ENCODE assay signal across 22 cellular contexts in the genomic region with DNA sequence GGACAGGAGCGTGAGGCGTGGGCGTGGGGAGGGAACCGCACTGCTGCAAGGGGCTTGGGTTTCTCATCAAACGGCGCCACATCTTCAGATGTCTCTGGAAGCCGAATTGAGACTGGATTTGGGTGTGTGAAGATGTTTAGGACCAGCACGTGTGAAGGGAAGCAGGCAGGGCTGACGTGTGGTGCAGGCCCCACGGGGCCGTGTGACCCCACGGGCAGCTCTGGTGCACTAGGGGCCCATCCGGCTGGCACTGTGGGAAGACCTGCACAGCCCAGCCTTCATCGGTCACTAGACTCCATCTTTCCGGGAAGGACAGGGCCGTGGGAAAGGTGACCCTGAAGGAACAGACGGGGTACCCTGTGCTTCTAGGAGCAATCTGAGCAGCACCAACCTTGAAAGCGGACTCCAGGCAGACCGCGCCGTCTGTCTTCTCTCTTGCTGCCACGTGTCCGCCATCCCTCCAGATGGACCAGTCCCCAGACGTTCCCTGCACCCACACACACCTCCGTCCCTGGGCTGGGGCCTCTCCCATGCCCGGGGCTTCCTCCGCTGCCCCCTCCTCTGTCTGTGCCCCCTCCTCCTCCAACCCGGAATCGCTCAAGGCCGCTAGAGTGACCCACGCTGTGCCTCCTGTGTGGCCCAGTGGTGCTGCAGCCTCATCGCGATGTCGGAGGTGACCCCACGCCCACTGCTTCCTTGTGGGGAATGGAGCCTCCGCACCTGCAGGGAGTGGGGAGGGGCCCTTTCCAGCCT. TPM values are rescaled to one million over a fixed set of nuclear protein-coding genes. Genes with fewer than 3 reads are reported as not detected.
DNase-seq lines count a peak whose midpoint lies in the region; ATAC-seq and TF ChIP-seq lines count a peak whose summit lies in the region.
"Had no signal": no experiment of that assay in that cellular context is flagged by ENCODE, and none has a peak within 500 bp of the region (broad histone marks: within the 10 kb centered on the region; RNA-seq: fewer than 3 reads in every experiment).

No MANE protein-coding gene starts in this region.

- peaks cover 16% of the 10 kb centered on the region for H3K4me1 Mint-ChIP-seq in activated naive CD8-positive, alpha-beta T cell treated with anti-CD3 and anti-CD28 coated beads, Interleukin-2, amount 50 U/mL, for 24 hours
- peaks cover 42% of the 10 kb centered on the region for H3K4me1 Mint-ChIP-seq in stimulated activated memory B cell treated with anti-CD40 and anti-IgM and Interleukin-4, amounts not matched to agents 10 μg/mL and 1 μg/mL and 100 μg/mL, for 72 hours

- DNase-seq in stimulated activated CD4-positive, alpha-beta T cell treated with anti-CD3 and anti-CD28 coated beads, Interleukin-12 subunit alpha, Interleukin-12 subunit beta, amount 100 ng/mL, for 48 hours (ENCODE audit: low read depth in 2 of 3, low spot score in 1 of 3), result peak in 2 of 3 donors; percentile 19 to 21
- DNase-seq in stimulated activated CD4-positive, alpha-beta T cell treated with anti-CD3 and anti-CD28 coated beads, Interleukin-1b, Interleukin-23, amount 100 ng/mL, for 48 hours, result no peak
- DNase-seq in NAMALWA (ENCODE audit: low spot score) (peak; percentile 48), superior temporal gyrus (ENCODE audit: extremely low spot score) (no peak), gastrocnemius medialis (no peak)
- DNase-seq in activated naive CD8-positive, alpha-beta T cell treated with anti-CD3 and anti-CD28 coated beads, Interleukin-2, amount 50 U/mL, for 24 hours, result peak; percentile 47
- DNase-seq: DMS79, natural killer cell, NCI-H1092, NCI-H526 treated with DMSO at 0.1 percent for 48 hours had no signal

- H3K36me3 Mint-ChIP-seq in activated naive CD8-positive, alpha-beta T cell treated with anti-CD3 and anti-CD28 coated beads, Interleukin-2, amount 50 U/mL, for 24 hours (ENCODE audit: low read depth), result peaks cover 5% of the 10 kb centered on the region
- no peaks in the 10 kb centered on the region for H3K36me3 Mint-ChIP-seq in stimulated activated memory B cell treated with anti-CD40 and anti-IgM and Interleukin-4, amounts not matched to agents 10 μg/mL and 1 μg/mL and 100 μg/mL, for 72 hours
- H3K36me3 Mint-ChIP-seq: natural killer cell had no signal

- intact Hi-C loops in gastrocnemius medialis (cut with DNase I; ENCODE audit: low total_unique reads), result no loop called here

- no peak for TF ChIP-seq POLR2A in gastrocnemius medialis (IDR thresholded peaks at IDR 0.05)

- H3K9me3 ChIP-seq in gastrocnemius medialis, result peaks cover 0 to 15% (median 0%) of the 10 kb centered on the region in 3 donors
- H3K9me3 ChIP-seq: prostate gland had no signal

- H3K27ac Mint-ChIP-seq in activated naive CD8-positive, alpha-beta T cell treated with anti-CD3 and anti-CD28 coated beads, Interleukin-2, amount 50 U/mL, for 24 hours, result no peak overlapping the region
- no peak overlapping the region for H3K27ac Mint-ChIP-seq in stimulated activated memory B cell treated with anti-CD40 and anti-IgM and Interleukin-4, amounts not matched to agents 10 μg/mL and 1 μg/mL and 100 μg/mL, for 72 hours
- H3K27ac Mint-ChIP-seq: natural killer cell had no signal

- no peak overlapping the region for H3K27ac ChIP-seq in gastrocnemius medialis
- H3K27ac ChIP-seq: breast epithelium, KMS-11, prostate gland, SJSA1, upper lobe of left lung had no signal

- peaks cover 22% of the 10 kb centered on the region for H3K27me3 Mint-ChIP-seq in activated naive CD8-positive, alpha-beta T cell treated with anti-CD3 and anti-CD28 coated beads, Interleukin-2, amount 50 U/mL, for 24 hours
- peaks cover 47% of the 10 kb centered on the region for H3K27me3 Mint-ChIP-seq in stimulated activated memory B cell treated with anti-CD40 and anti-IgM and Interleukin-4, amounts not matched to agents 10 μg/mL and 1 μg/mL and 100 μg/mL, for 72 hours

- peaks cover 34 to 63% (median 41%) of the 10 kb centered on the region in 3 donors for H3K27me3 ChIP-seq in gastrocnemius medialis

- H3K4me1 ChIP-seq in gastrocnemius medialis, result no peaks in the 10 kb centered on the region
- H3K4me1 ChIP-seq: breast epithelium, HAP-1, prostate gland, SJSA1 had no signal

- peaks cover 9% of the 10 kb centered on the region for H3K9me3 Mint-ChIP-seq in activated naive CD8-positive, alpha-beta T cell treated with anti-CD3 and anti-CD28 coated beads, Interleukin-2, amount 50 U/mL, for 24 hours
- H3K9me3 Mint-ChIP-seq in stimulated activated memory B cell treated with anti-CD40 and anti-IgM and Interleukin-4, amounts not matched to agents 10 μg/mL and 1 μg/mL and 100 μg/mL, for 72 hours, result peaks cover 9% of the 10 kb centered on the region

- H3K4me3 ChIP-seq in gastrocnemius medialis, result no peak overlapping the region
- H3K4me3 ChIP-seq: breast epithelium, HAP-1, prostate gland, SJSA1, upper lobe of left lung had no signal

- no peak overlapping the region for H3K4me3 Mint-ChIP-seq in activated naive CD8-positive, alpha-beta T cell treated with anti-CD3 and anti-CD28 coated beads, Interleukin-2, amount 50 U/mL, for 24 hours
- no peak overlapping the region for H3K4me3 Mint-ChIP-seq in stimulated activated memory B cell treated with anti-CD40 and anti-IgM and Interleukin-4, amounts not matched to agents 10 μg/mL and 1 μg/mL and 100 μg/mL, for 72 hours
- H3K4me3 Mint-ChIP-seq: natural killer cell had no signal

- in situ Hi-C loops in gastrocnemius medialis (cut with MboI; ENCODE audit: low sequenced_read_pairs in 4 of 4), result no loop called here

- no peak for TF ChIP-seq CTCF in gastrocnemius medialis (IDR thresholded peaks at IDR 0.05 in 4 of 5, conservative IDR thresholded peaks at IDR 0.05 in 1 of 5)

- no peak for ATAC-seq in activated naive CD8-positive, alpha-beta T cell treated with anti-CD3 and anti-CD28 coated beads, Interleukin-2, amount 50 U/mL, for 24 hours
- ATAC-seq in stimulated activated memory B cell treated with anti-CD40 and anti-IgM and Interleukin-4, amounts not matched to agents 10 μg/mL and 1 μg/mL and 100 μg/mL, for 72 hours, result peak; percentile 34
- no peak for ATAC-seq in HG03135 (IDR thresholded peaks at IDR 0.05; ENCODE audit: unreplicated experiment)
- ATAC-seq in gastrocnemius medialis, result no peak
- ATAC-seq: esophagus mucosa, natural killer cell had no signal

- no peaks in the 10 kb centered on the region for H3K36me3 ChIP-seq in gastrocnemius medialis
- H3K36me3 ChIP-seq: breast epithelium, HAP-1, prostate gland, SJSA1, upper lobe of left lung had no signal

RNA-seq across cellular contexts. Expression of gene CBFA2T3, which starts 23.4 kb away (rescaled TPM):
- 1 to 10 TPM in 3 of 4 donors, under 1 TPM in 1; 0.95 to 7.3 (median 3.3) TPM for total RNA-seq in gastrocnemius medialis
- total RNA-seq: activated CD8-positive, alpha-beta memory T cell treated with anti-CD3 and anti-CD28 coated beads for 36 hours; dermis microvascular lymphatic vessel endothelial cell; lung microvascular endothelial cell; SJSA1 had no signal

Comparison
In these comparisons a context has a peak if more than half of its experiments do, and no peak if none do; other contexts are left out.
1. DNase-seq: peak in stimulated activated CD4-positive, alpha-beta T cell treated with anti-CD3 and anti-CD28 coated beads, Interleukin-12 subunit alpha, Interleukin-12 subunit beta, amount 100 ng/mL, for 48 hours (2 of 3), NAMALWA (single experiment) and activated naive CD8-positive, alpha-beta T cell treated with anti-CD3 and anti-CD28 coated beads, Interleukin-2, amount 50 U/mL, for 24 hours (single experiment); none in stimulated activated CD4-positive, alpha-beta T cell treated with anti-CD3 and anti-CD28 coated beads, Interleukin-1b, Interleukin-23, amount 100 ng/mL, for 48 hours (single experiment), superior temporal gyrus (single experiment) and gastrocnemius medialis (0 of 2).